Comparison of ENCODE assay signal across 1 cellular context in genomic region chr10:15136960-15137359, GRCh38.
TF ChIP-seq lines count a peak whose summit lies in the region.

No MANE protein-coding gene starts in this region.

TF ChIP-seq in K562, 482 proteins besides CTCF, POLR2A, EP300 and RAD21:
- TF ChIP-seq SMAD3 (CRISPR knock-in tag; conservative IDR thresholded peaks at IDR 0.05) (0 out of 2 replicates have a peak, but pooled peaks have one; percentile 3), ZNF766 (CRISPR knock-in tag; conservative IDR thresholded peaks at IDR 0.05) (0 out of 2 replicates have a peak, but pooled peaks have one; percentile 4), PCBP2 (IDR thresholded peaks at IDR 0.05; ENCODE audit: low read depth, low read length, poor library complexity, severe bottlenecking) (no peak), ZFP30 (CRISPR knock-in tag; IDR thresholded peaks at IDR 0.05; ENCODE audit: borderline replicate concordance) (no peak)
